8 cellular contexts compared by ENCODE assay signal in the genomic region with DNA sequence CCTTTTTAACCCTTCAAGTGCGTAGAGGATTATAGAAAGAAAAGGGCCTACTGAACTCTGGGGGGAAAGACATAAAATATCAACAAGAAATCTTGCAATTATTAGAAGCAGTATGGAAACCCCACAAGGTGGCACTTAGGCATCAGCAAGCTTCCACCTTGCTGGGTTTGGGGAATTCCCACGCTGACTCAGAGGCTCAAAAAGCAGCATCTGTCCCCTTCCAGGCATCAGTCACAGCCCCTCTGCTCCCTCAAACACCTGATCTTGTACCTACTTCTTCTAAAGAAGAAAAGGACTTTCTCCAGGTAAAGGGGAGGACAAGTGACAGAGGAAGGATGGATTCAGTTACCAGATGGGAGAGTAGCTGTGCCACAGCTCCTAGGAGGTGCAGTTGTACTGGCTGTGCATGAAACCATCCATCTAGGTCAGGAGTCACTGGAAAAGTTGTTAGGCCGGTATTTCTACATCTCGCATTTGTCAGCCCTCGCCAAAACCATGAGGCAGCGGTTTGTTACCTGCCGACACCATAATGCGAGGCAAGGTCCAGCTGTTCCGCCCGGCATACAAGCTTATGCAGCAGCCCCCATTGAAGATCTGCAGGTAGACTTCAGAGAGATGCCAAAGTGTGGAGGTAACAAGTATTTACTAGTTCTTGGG. TPM values are rescaled to one million over a fixed set of nuclear protein-coding genes. Genes with fewer than 3 reads are reported as not detected.
DNase-seq lines count a peak whose midpoint lies in the region; ATAC-seq and TF ChIP-seq lines count a peak whose summit lies in the region.
"Not testable (repeated sequence)": the region's sequence is repeated elsewhere in the genome, so short reads cannot be mapped to it uniquely, and the experiment has no call there.

No MANE protein-coding gene starts in this region.

- H4K20me1 ChIP-seq in OCI-LY7 (ENCODE audit: insufficient read depth, low read length) = not testable (repeated sequence)

- intact Hi-C loops in OCI-LY7 (cut with micrococcal nuclease; ENCODE audit: unreplicated experiment) = not testable (repeated sequence)

- CTCF ChIA-PET in OCI-LY7 (lab: Charles Lee; ENCODE audit: unreplicated experiment) = interaction anchor here (0.9 to 1.1 kb wide), 2 partner anchors 19 to 21 kb away, joined by 4 read pairs; a partner anchor contains a TSS

- H3K36me3 Mint-ChIP-seq in stimulated activated effector memory CD8-positive, alpha-beta T cell treated with anti-CD3 and anti-CD28 coated beads, Interleukin-12 subunit alpha, Interleukin-12 subunit beta, amount 100 ng/mL, for 72 hours = not testable (repeated sequence)

- POLR2A ChIA-PET in OCI-LY7 (lab: Charles Lee) = not testable (repeated sequence)

- peaks cover 12% of the 10 kb centered on the region for H3K4me1 Mint-ChIP-seq in stimulated activated effector memory CD8-positive, alpha-beta T cell treated with anti-CD3 and anti-CD28 coated beads, Interleukin-12 subunit alpha, Interleukin-12 subunit beta, amount 100 ng/mL, for 72 hours

- H3K9me3 Mint-ChIP-seq in stimulated activated effector memory CD8-positive, alpha-beta T cell treated with anti-CD3 and anti-CD28 coated beads, Interleukin-12 subunit alpha, Interleukin-12 subunit beta, amount 100 ng/mL, for 72 hours = not testable (repeated sequence)

- H3K79me2 ChIP-seq in OCI-LY7 (ENCODE audit: insufficient read depth, low read depth, low read length) = not testable (repeated sequence)

- not testable (repeated sequence) for H3K9me3 ChIP-seq in OCI-LY7 (ENCODE audit: low read length)

- H3K9me2 ChIP-seq in OCI-LY7 (ENCODE audit: insufficient read depth, low read length) = not testable (repeated sequence)

- not testable (repeated sequence) for H3K36me3 ChIP-seq in OCI-LY7 (ENCODE audit: insufficient read depth, low read length)

- peak; percentile 48; the same call in 1 of the 2 replicates for TF ChIP-seq CTCF in OCI-LY7 (conservative IDR thresholded peaks at IDR 0.05; ENCODE audit: low read length)

- H3K4me2 ChIP-seq in OCI-LY7 (ENCODE audit: low read length) = not testable (repeated sequence)

- ATAC-seq in GM19463 (IDR thresholded peaks at IDR 0.05; ENCODE audit: unreplicated experiment) = peak; percentile 76
- ATAC-seq in stimulated activated effector memory CD8-positive, alpha-beta T cell treated with anti-CD3 and anti-CD28 coated beads, Interleukin-12 subunit alpha, Interleukin-12 subunit beta, amount 100 ng/mL, for 72 hours = peak; percentile 68

- not testable (repeated sequence) for H3K4me1 ChIP-seq in OCI-LY7 (ENCODE audit: insufficient read depth, low read length, poor library complexity, severe bottlenecking)

- peak; percentile 70 for DNase-seq in ELF-1 (ENCODE audit: low read depth, low spot score)
- DNase-seq in OCI-LY7 (ENCODE audit: low spot score) = peak; percentile 48
- peak; percentile 65 to 71 for DNase-seq in activated CD4-positive, alpha-beta T cell treated with anti-CD3 and anti-CD28 coated beads, Interleukin-2, amount 50 U/mL, for 48 hours
- peak; percentile 36 for DNase-seq in activated gamma-delta T cell treated with anti-CD3 and anti-CD28 coated beads, Interleukin-2, amount 50 U/mL, for 16 hours (ENCODE audit: low read depth)
- peak; percentile 69 for DNase-seq in islet precursor cell
- peak; percentile 67 to 70 for DNase-seq in stimulated activated CD4-positive, alpha-beta T cell treated with anti-CD3 and anti-CD28 coated beads, Interleukin-2, amount 100 ng/mL, for 24 hours
- DNase-seq in stimulated activated effector memory CD8-positive, alpha-beta T cell treated with anti-CD3 and anti-CD28 coated beads, Interleukin-12 subunit alpha, Interleukin-12 subunit beta, amount 100 ng/mL, for 72 hours (ENCODE audit: low spot score in 2 of 2) = peak in 1 of 2 donors; percentile 61

- H3K27ac ChIP-seq in OCI-LY7 (ENCODE audit: low read depth, low read length, poor library complexity, severe bottlenecking) = not testable (repeated sequence)

- H2AFZ ChIP-seq in OCI-LY7 (ENCODE audit: low read length) = not testable (repeated sequence)

- peak overlapping the region; percentile 58 for H3K27ac Mint-ChIP-seq in stimulated activated effector memory CD8-positive, alpha-beta T cell treated with anti-CD3 and anti-CD28 coated beads, Interleukin-12 subunit alpha, Interleukin-12 subunit beta, amount 100 ng/mL, for 72 hours

- H3K4me3 Mint-ChIP-seq in stimulated activated effector memory CD8-positive, alpha-beta T cell treated with anti-CD3 and anti-CD28 coated beads, Interleukin-12 subunit alpha, Interleukin-12 subunit beta, amount 100 ng/mL, for 72 hours = not testable (repeated sequence)

- BruUV-seq in OCI-LY7 (replicated peaks; lab: Mats Ljungman, UMichigan) = not testable (repeated sequence)

- not testable (repeated sequence) for H3K4me3 ChIP-seq in OCI-LY7 (ENCODE audit: low read depth, low read length, poor library complexity, severe bottlenecking)

RNA-seq across cellular contexts. Expression of a gene that starts 18.6 kb away (rescaled TPM):
- total RNA-seq in OCI-LY7 (2014; rRNA removed; shearing (Covaris generic)) = 79.7 and 97.8 TPM in 2 replicates
- 211 and 221 TPM in 2 replicates for total RNA-seq in OCI-LY7 (2022)

RNA-seq across cellular contexts. Expression of a gene that starts 55.2 kb away (rescaled TPM):
- total RNA-seq in OCI-LY7 (2014; rRNA removed; shearing (Covaris generic)) = 26.7 and 34.5 TPM in 2 replicates
- 45.8 and 57.7 TPM in 2 replicates for total RNA-seq in OCI-LY7 (2022)
